Comparison of ENCODE assay signal across 1 cellular context in genomic region chr16:89002851-89003830, GRCh38.
TF ChIP-seq lines count a peak whose summit lies in the region.

No MANE protein-coding gene starts in this region.

TF ChIP-seq in WTC11, 78 proteins besides CTCF, POLR2A, EP300 and RAD21:
- TF ChIP-seq, protein P1, sequence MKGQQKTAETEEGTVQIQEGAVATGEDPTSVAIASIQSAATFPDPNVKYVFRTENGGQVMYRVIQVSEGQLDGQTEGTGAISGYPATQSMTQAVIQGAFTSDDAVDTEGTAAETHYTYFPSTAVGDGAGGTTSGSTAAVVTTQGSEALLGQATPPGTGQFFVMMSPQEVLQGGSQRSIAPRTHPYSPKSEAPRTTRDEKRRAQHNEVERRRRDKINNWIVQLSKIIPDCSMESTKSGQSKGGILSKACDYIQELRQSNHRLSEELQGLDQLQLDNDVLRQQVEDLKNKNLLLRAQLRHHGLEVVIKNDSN (CRISPR knock-in tag; IDR thresholded peaks at IDR 0.05), result peak; percentile 44; the same call in 1 of the 2 replicates
- no peak for TF ChIP-seq IRF2 (CRISPR knock-in tag; IDR thresholded peaks at IDR 0.05; ENCODE audit: borderline replicate concordance, low read depth)
- TF ChIP-seq, protein P2, sequence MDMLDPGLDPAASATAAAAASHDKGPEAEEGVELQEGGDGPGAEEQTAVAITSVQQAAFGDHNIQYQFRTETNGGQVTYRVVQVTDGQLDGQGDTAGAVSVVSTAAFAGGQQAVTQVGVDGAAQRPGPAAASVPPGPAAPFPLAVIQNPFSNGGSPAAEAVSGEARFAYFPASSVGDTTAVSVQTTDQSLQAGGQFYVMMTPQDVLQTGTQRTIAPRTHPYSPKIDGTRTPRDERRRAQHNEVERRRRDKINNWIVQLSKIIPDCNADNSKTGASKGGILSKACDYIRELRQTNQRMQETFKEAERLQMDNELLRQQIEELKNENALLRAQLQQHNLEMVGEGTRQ (CRISPR knock-in tag; IDR thresholded peaks at IDR 0.05), result 0 out of 2 replicates have a peak, but pooled peaks have one; percentile 41
